Comparison of ENCODE assay signal across 1 cellular context in the genomic region with DNA sequence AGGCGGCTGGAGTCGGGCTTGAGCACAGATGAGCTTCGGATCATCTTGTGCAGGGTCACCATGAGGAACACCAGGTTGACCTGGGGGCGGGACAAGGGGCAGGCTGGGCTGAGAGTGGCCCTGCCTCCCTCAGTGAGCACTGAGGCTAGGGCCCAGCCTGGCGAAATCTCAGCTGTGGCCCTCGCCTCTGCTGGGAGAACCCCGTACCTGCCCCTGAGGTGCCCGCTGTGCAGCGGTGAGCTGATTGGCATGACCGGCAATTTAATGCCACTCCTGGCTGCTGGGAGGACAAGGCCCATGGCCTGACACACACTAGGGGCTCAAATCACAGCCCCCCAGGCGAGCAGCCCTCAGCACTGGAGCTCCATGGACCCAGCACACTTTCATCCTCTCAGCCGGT.
A peak's percentile ranks its signal among the peaks of the same experiment; 100 is the strongest.
TF ChIP-seq lines count a peak whose summit lies in the region.

No MANE protein-coding gene starts in this region.

TF ChIP-seq in K562, 482 proteins besides CTCF, POLR2A, EP300 and RAD21:
- TF ChIP-seq RBM22 (IDR thresholded peaks at IDR 0.05; ENCODE audit: low read depth, low read length, poor library complexity, severe bottlenecking): peak; percentile 51
- no peak for TF ChIP-seq ETS2 (tag; IDR thresholded peaks at IDR 0.05; ENCODE audit: borderline replicate concordance, poor library complexity, severe bottlenecking)
